ENCODE assay signal across 15 cellular contexts in genomic region chr6:40393641-40394040, GRCh38.
"Had no signal": no experiment of that assay in that cellular context is flagged by ENCODE, and none has a peak within 500 bp of the region (broad histone marks: within the 10 kb centered on the region; RNA-seq: fewer than 3 reads in every experiment).

No MANE protein-coding gene starts in this region.

- H3K36me3 Mint-ChIP-seq: brain had no signal

- H3K27ac ChIP-seq: colonic mucosa, esophagus squamous epithelium, lower lobe of right lung had no signal

- H3K9me3 ChIP-seq: colonic mucosa, esophagus squamous epithelium, lower lobe of right lung had no signal

- ATAC-seq: activated T-helper 17 cell treated with anti-CD3 and anti-CD28 coated beads, Interleukin-2, amount 50 U/mL, for 72 hours; left colon; lower lobe of right lung had no signal

- H3K27ac Mint-ChIP-seq: activated T-helper 17 cell treated with anti-CD3 and anti-CD28 coated beads, Interleukin-2, amount 50 U/mL, for 72 hours; brain; nephron had no signal

- H3K27me3 ChIP-seq: colonic mucosa had no signal

- H3K36me3 ChIP-seq: colonic mucosa, esophagus squamous epithelium, lower lobe of right lung had no signal

- DNase-seq: activated CD4-positive, alpha-beta T cell treated with anti-CD3 and anti-CD28 coated beads, Interleukin-2, amount 10 ng/mL, durations not matched to agents 24 days and 14 days; activated naive CD4-positive, alpha-beta T cell; colonic mucosa; esophagus squamous epithelium; left colon; lower lobe of right lung; nucleus accumbens; posterior cingulate gyrus; stimulated activated CD8-positive, alpha-beta memory T cell treated with anti-CD3 and anti-CD28 coated beads, Interleukin-4, amount 100 ng/mL, for 48 hours; stimulated activated naive CD4-positive, alpha-beta T cell; T1000 had no signal

- H3K4me3 Mint-ChIP-seq: activated CD4-positive, alpha-beta T cell treated with anti-CD3 and anti-CD28 coated beads, Interleukin-2, amount 10 ng/mL, durations not matched to agents 24 days and 14 days; activated T-helper 17 cell treated with anti-CD3 and anti-CD28 coated beads, Interleukin-2, amount 50 U/mL, for 72 hours; brain; central memory CD8-positive, alpha-beta T cell; nephron had no signal

- H3K27me3 Mint-ChIP-seq: brain had no signal

- H3K4me3 ChIP-seq: colonic mucosa, esophagus squamous epithelium, lower lobe of right lung had no signal

- H3K4me1 ChIP-seq: colonic mucosa, lower lobe of right lung had no signal
